In genomic region chr11:62678770-62679696, GRCh38 we compare ENCODE assay signal across 8 cellular contexts. TPM values are rescaled to one million over a fixed set of nuclear protein-coding genes. Genes with fewer than 3 reads are reported as not detected.
A peak's percentile ranks its signal among the peaks of the same experiment; 100 is the strongest.
DNase-seq lines count a peak whose midpoint lies in the region; ATAC-seq and TF ChIP-seq lines count a peak whose summit lies in the region.

UBXN1 (minus strand) TSS chr11:62679073; CDS start chr11:62678923, 150 bp downstream.

- H3K9me2 ChIP-seq in hepatocyte (replicated peaks; ENCODE audit: insufficient read depth): no peaks in the 10 kb centered on the region

- peak within 1 kb of the TSS; percentile 99 for H3K4me2 ChIP-seq in hepatocyte

- TF ChIP-seq CTCF in astrocyte of the cerebellum (IDR thresholded peaks at IDR 0.05; ENCODE audit: low read depth, low read length, missing control alignments) (no peak), hepatocyte (IDR thresholded peaks at IDR 0.05; ENCODE audit: poor library complexity) (no peak), retinal pigment epithelial cell (conservative IDR thresholded peaks at IDR 0.05; ENCODE audit: low read depth, low read length) (no peak)

- no peaks in the 10 kb centered on the region for H3K27me3 ChIP-seq in hepatocyte

- peak within 1 kb of the TSS; percentile 88 for H3K27ac ChIP-seq in hepatocyte

- peak; percentile 71 for ATAC-seq in HG02678 (IDR thresholded peaks at IDR 0.05; ENCODE audit: unreplicated experiment)

- no peaks in the 10 kb centered on the region for H4K20me1 ChIP-seq in hepatocyte (ENCODE audit: insufficient read depth, poor library complexity, severe bottlenecking)

- peak within 1 kb of the TSS; percentile 67 for H3K9ac ChIP-seq in ES-I3 (ENCODE audit: low read depth, low read length)

- H3K79me2 ChIP-seq in hepatocyte: peaks cover 32% of the 10 kb centered on the region

- H2AFZ ChIP-seq in hepatocyte: peak within 1 kb of the TSS; percentile 77

- H3K36me3 ChIP-seq in ES-I3 (ENCODE audit: insufficient read depth, low read length): no peaks in the 10 kb centered on the region
- H3K36me3 ChIP-seq in hepatocyte (replicated peaks; ENCODE audit: insufficient read depth, low read depth): no peaks in the 10 kb centered on the region

- WGBS in hepatocyte (ENCODE audit: low lambda C conversion rate, missing lambda C conversion rate): 12% methylated on average over 54 of the region's 55 CpGs

- DNase-seq in NCI-H2081 (lab: John Stamatoyannopoulos, UW) (peak; percentile 83 to 85), T1000 (lab: John Stamatoyannopoulos, UW) (peak; percentile 78), astrocyte of the cerebellum (ENCODE audit: low read depth) (peak; percentile 67), hepatocyte (ENCODE audit: low spot score) (peak; percentile 94), retinal pigment epithelial cell (ENCODE audit: low read depth) (no peak), NCI-H1048 (lab: John Stamatoyannopoulos, UW) (no peak)

- H3K4me3 ChIP-seq in astrocyte of the cerebellum (ENCODE audit: low read depth, low read length) (peak within 1 kb of the TSS; percentile 80), hepatocyte (peak within 1 kb of the TSS; percentile 78), retinal pigment epithelial cell (ENCODE audit: low read length) (peak within 1 kb of the TSS; percentile 95)

- H3K4me1 ChIP-seq in ES-I3 (ENCODE audit: insufficient read depth, low read length) (no peaks in the 10 kb centered on the region), hepatocyte (ENCODE audit: insufficient read depth) (peaks cover 13% of the 10 kb centered on the region)

- in situ Hi-C loops in astrocyte of the cerebellum (cut with HindIII; ENCODE audit: low sequenced_read_pairs): no loop called here

- H3K9me3 ChIP-seq in ES-I3 (ENCODE audit: control insufficient read depth, insufficient read depth, low read length): no peaks in the 10 kb centered on the region
- H3K9me3 ChIP-seq in hepatocyte (ENCODE audit: low read depth): no peaks in the 10 kb centered on the region

RNA-seq across cellular contexts. Expression of gene UBXN1, which starts in this region (rescaled TPM):
- 73.0 and 74.1 TPM in 2 replicates for total RNA-seq in hepatocyte
- polyA plus RNA-seq in hepatocyte: 73.2 and 73.8 TPM in 2 replicates

Comparison
In these comparisons a context has a peak if more than half of its experiments do, and no peak if none do; other contexts are left out.
1. DNase-seq: peak in NCI-H2081 (2 of 2), T1000 (single experiment), astrocyte of the cerebellum (single experiment) and hepatocyte (single experiment); none in retinal pigment epithelial cell (single experiment) and NCI-H1048 (single experiment).
2. Peak in every context shown above with its lines, with median percentiles within 50 percentile points of each other: H3K4me3 ChIP-seq.